Comparison of ENCODE assay signal across 12 cellular contexts in genomic region chr20:62357681-62358080, GRCh38. TPM values are rescaled to one million over a fixed set of nuclear protein-coding genes. Genes with fewer than 3 reads are reported as not detected.
DNase-seq lines count a peak whose midpoint lies in the region; ATAC-seq lines count a peak whose summit lies in the region.
"Had no signal": no experiment of that assay in that cellular context is flagged by ENCODE, and none has a peak within 500 bp of the region (broad histone marks: within the 10 kb centered on the region; RNA-seq: fewer than 3 reads in every experiment).

No MANE protein-coding gene starts in this region.

- H3K4me3 ChIP-seq in subcutaneous abdominal adipose tissue (ENCODE audit: low read depth in 1 of 5, low read length in 5 of 5): peak overlapping the region in 3 of 5 donors; percentile 8 to 49 (median 16)

- peaks cover 0 to 5% (median 0%) of the 10 kb centered on the region in 5 donors for H3K36me3 ChIP-seq in subcutaneous abdominal adipose tissue (ENCODE audit: control insufficient read depth in 5 of 5, insufficient read depth in 5 of 5, low read length in 5 of 5)

- no peaks in the 10 kb centered on the region for H3K27me3 ChIP-seq in subcutaneous abdominal adipose tissue (ENCODE audit: control insufficient read depth in 5 of 5, insufficient read depth in 4 of 5, low read length in 5 of 5)

- H3K4me1 ChIP-seq in subcutaneous abdominal adipose tissue (ENCODE audit: control insufficient read depth in 5 of 5, insufficient read depth in 5 of 5, low read length in 5 of 5): peaks cover 5 to 77% (median 64%) of the 10 kb centered on the region in 5 donors

- ATAC-seq in HG03460 (IDR thresholded peaks at IDR 0.05; ENCODE audit: unreplicated experiment): no peak
- ATAC-seq in activated CD4-positive, CD25-positive, alpha-beta regulatory T cell treated with anti-CD3 and anti-CD28 coated beads, Interleukin-2, amount 50 U/mL, for 24 hours: no peak
- no peak for ATAC-seq in stimulated activated naive CD8-positive, alpha-beta T cell treated with anti-CD3 and anti-CD28 coated beads, Interleukin-15, amount 100 ng/mL, for 72 hours
- ATAC-seq: activated T-cell treated with anti-CD3 and anti-CD28 coated beads, Interleukin-2, amount 50 U/mL, for 4 hours had no signal

- peak overlapping the region in 3 of 5 donors; percentile 13 to 81 (median 71) for H3K9ac ChIP-seq in subcutaneous abdominal adipose tissue (ENCODE audit: low read length in 5 of 5)

- H3K9me3 ChIP-seq in subcutaneous abdominal adipose tissue (ENCODE audit: control insufficient read depth in 5 of 5, low read length in 5 of 5): no peaks in the 10 kb centered on the region

- H3K9me3 Mint-ChIP-seq in stimulated activated naive CD8-positive, alpha-beta T cell treated with anti-CD3 and anti-CD28 coated beads, Interleukin-15, amount 100 ng/mL, for 72 hours: no peaks in the 10 kb centered on the region
- H3K9me3 Mint-ChIP-seq: activated T-cell treated with anti-CD3 and anti-CD28 coated beads, Interleukin-2, amount 50 U/mL, for 4 hours; CD4-positive, CD25-positive, alpha-beta regulatory T cell had no signal

- H3K27ac ChIP-seq in caudate nucleus (ENCODE audit: low read depth, low read length) (peak overlapping the region; percentile 74), subcutaneous abdominal adipose tissue (ENCODE audit: low read depth, low read length) (peak overlapping the region; percentile 92)

- peak; percentile 17 for DNase-seq in Daoy (ENCODE audit: low read depth)
- DNase-seq in caudate nucleus (lab: John Stamatoyannopoulos, UW): no peak
- DNase-seq in islet precursor cell: peak; percentile 46
- DNase-seq in stimulated activated naive CD8-positive, alpha-beta T cell treated with anti-CD3 and anti-CD28 coated beads, Interleukin-15, amount 100 ng/mL, for 72 hours: no peak
- no peak for DNase-seq in DMS79 (lab: John Stamatoyannopoulos, UW)
- DNase-seq: activated T-cell treated with anti-CD3 and anti-CD28 coated beads, Interleukin-2, amount 50 U/mL, for 4 hours; CD4-positive, CD25-positive, alpha-beta regulatory T cell; midbrain; stimulated activated CD8-positive, alpha-beta memory T cell treated with anti-CD3 and anti-CD28 coated beads, Interleukin-4, amount 100 ng/mL, for 48 hours had no signal

- no peak overlapping the region for H3K4me3 Mint-ChIP-seq in stimulated activated naive CD8-positive, alpha-beta T cell treated with anti-CD3 and anti-CD28 coated beads, Interleukin-15, amount 100 ng/mL, for 72 hours
- H3K4me3 Mint-ChIP-seq: activated T-cell treated with anti-CD3 and anti-CD28 coated beads, Interleukin-2, amount 50 U/mL, for 4 hours; CD4-positive, CD25-positive, alpha-beta regulatory T cell had no signal

- H3K27ac Mint-ChIP-seq in stimulated activated naive CD8-positive, alpha-beta T cell treated with anti-CD3 and anti-CD28 coated beads, Interleukin-15, amount 100 ng/mL, for 72 hours: no peak overlapping the region
- H3K27ac Mint-ChIP-seq: CD4-positive, CD25-positive, alpha-beta regulatory T cell had no signal

- H3K27me3 Mint-ChIP-seq in stimulated activated naive CD8-positive, alpha-beta T cell treated with anti-CD3 and anti-CD28 coated beads, Interleukin-15, amount 100 ng/mL, for 72 hours: peaks cover 20% of the 10 kb centered on the region

- no peaks in the 10 kb centered on the region for H3K4me1 Mint-ChIP-seq in stimulated activated naive CD8-positive, alpha-beta T cell treated with anti-CD3 and anti-CD28 coated beads, Interleukin-15, amount 100 ng/mL, for 72 hours
- H3K4me1 Mint-ChIP-seq: CD4-positive, CD25-positive, alpha-beta regulatory T cell had no signal

RNA-seq across cellular contexts. Expression of gene LAMA5, which starts 9.4 kb away (rescaled TPM):
- total RNA-seq in Daoy (2014; rRNA removed; shearing (Covaris generic)): 3.1 and 9.6 TPM in 2 replicates

RNA-seq across cellular contexts. Expression of gene RPS21, which starts 29.2 kb away (rescaled TPM):
- 1,690 and 2,894 TPM in 2 replicates for total RNA-seq in Daoy (2014; rRNA removed; shearing (Covaris generic))

RNA-seq across cellular contexts. Expression of gene CABLES2, which starts 49.4 kb away (rescaled TPM):
- 2.0 and 3.8 TPM in 2 replicates for total RNA-seq in Daoy (2014; rRNA removed; shearing (Covaris generic))

RNA-seq across cellular contexts. Expression of gene ADRM1, which starts 54.9 kb away (rescaled TPM):
- total RNA-seq in Daoy (2014; rRNA removed; shearing (Covaris generic)): 390 and 470 TPM in 2 replicates

Comparison
In these comparisons a context has a peak if more than half of its experiments do, and no peak if none do; other contexts are left out.
1. DNase-seq: peak in Daoy (single experiment) and islet precursor cell (single experiment); none in caudate nucleus (0 of 61), stimulated activated naive CD8-positive, alpha-beta T cell treated with anti-CD3 and anti-CD28 coated beads, Interleukin-15, amount 100 ng/mL, for 72 hours (0 of 2) and DMS79 (single experiment).